In the genomic region with DNA sequence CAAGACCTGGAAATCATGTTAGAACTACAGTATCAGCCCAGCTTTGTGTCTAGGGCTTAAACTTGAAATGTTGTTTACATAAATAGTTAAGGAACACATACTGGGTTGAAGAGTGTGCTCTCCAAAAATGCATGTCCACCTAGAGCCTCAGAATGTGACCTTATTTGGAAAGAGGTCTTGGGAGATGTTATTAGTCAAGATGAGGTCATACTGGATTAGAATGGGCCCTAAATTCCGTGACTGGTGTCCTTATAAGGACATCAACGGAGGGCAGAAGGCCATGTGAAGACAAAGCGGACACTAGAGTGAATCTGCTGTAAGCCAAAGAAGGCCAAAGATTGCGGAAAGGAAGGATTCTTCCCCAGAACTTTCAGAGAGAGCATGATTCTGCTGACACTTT, we compare ENCODE assay signal across 1 cellular context.
TF ChIP-seq lines count a peak whose summit lies in the region.

No MANE protein-coding gene starts in this region.

TF ChIP-seq in H1, 55 proteins besides CTCF, POLR2A, EP300 and RAD21:
- TF ChIP-seq, protein P1, sequence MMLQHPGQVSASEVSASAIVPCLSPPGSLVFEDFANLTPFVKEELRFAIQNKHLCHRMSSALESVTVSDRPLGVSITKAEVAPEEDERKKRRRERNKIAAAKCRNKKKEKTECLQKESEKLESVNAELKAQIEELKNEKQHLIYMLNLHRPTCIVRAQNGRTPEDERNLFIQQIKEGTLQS (IDR thresholded peaks at IDR 0.05; ENCODE audit: insufficient read depth, low read depth, low read length), result no peak
- TF ChIP-seq BRCA1 (IDR thresholded peaks at IDR 0.05; ENCODE audit: low read depth, low read length) (no peak), RFX5 (IDR thresholded peaks at IDR 0.05; ENCODE audit: borderline replicate concordance, low read depth, low read length) (no peak), SRF (IDR thresholded peaks at IDR 0.05; ENCODE audit: low read depth, low read length) (peak; percentile 79)
- TF ChIP-seq, protein P2, sequence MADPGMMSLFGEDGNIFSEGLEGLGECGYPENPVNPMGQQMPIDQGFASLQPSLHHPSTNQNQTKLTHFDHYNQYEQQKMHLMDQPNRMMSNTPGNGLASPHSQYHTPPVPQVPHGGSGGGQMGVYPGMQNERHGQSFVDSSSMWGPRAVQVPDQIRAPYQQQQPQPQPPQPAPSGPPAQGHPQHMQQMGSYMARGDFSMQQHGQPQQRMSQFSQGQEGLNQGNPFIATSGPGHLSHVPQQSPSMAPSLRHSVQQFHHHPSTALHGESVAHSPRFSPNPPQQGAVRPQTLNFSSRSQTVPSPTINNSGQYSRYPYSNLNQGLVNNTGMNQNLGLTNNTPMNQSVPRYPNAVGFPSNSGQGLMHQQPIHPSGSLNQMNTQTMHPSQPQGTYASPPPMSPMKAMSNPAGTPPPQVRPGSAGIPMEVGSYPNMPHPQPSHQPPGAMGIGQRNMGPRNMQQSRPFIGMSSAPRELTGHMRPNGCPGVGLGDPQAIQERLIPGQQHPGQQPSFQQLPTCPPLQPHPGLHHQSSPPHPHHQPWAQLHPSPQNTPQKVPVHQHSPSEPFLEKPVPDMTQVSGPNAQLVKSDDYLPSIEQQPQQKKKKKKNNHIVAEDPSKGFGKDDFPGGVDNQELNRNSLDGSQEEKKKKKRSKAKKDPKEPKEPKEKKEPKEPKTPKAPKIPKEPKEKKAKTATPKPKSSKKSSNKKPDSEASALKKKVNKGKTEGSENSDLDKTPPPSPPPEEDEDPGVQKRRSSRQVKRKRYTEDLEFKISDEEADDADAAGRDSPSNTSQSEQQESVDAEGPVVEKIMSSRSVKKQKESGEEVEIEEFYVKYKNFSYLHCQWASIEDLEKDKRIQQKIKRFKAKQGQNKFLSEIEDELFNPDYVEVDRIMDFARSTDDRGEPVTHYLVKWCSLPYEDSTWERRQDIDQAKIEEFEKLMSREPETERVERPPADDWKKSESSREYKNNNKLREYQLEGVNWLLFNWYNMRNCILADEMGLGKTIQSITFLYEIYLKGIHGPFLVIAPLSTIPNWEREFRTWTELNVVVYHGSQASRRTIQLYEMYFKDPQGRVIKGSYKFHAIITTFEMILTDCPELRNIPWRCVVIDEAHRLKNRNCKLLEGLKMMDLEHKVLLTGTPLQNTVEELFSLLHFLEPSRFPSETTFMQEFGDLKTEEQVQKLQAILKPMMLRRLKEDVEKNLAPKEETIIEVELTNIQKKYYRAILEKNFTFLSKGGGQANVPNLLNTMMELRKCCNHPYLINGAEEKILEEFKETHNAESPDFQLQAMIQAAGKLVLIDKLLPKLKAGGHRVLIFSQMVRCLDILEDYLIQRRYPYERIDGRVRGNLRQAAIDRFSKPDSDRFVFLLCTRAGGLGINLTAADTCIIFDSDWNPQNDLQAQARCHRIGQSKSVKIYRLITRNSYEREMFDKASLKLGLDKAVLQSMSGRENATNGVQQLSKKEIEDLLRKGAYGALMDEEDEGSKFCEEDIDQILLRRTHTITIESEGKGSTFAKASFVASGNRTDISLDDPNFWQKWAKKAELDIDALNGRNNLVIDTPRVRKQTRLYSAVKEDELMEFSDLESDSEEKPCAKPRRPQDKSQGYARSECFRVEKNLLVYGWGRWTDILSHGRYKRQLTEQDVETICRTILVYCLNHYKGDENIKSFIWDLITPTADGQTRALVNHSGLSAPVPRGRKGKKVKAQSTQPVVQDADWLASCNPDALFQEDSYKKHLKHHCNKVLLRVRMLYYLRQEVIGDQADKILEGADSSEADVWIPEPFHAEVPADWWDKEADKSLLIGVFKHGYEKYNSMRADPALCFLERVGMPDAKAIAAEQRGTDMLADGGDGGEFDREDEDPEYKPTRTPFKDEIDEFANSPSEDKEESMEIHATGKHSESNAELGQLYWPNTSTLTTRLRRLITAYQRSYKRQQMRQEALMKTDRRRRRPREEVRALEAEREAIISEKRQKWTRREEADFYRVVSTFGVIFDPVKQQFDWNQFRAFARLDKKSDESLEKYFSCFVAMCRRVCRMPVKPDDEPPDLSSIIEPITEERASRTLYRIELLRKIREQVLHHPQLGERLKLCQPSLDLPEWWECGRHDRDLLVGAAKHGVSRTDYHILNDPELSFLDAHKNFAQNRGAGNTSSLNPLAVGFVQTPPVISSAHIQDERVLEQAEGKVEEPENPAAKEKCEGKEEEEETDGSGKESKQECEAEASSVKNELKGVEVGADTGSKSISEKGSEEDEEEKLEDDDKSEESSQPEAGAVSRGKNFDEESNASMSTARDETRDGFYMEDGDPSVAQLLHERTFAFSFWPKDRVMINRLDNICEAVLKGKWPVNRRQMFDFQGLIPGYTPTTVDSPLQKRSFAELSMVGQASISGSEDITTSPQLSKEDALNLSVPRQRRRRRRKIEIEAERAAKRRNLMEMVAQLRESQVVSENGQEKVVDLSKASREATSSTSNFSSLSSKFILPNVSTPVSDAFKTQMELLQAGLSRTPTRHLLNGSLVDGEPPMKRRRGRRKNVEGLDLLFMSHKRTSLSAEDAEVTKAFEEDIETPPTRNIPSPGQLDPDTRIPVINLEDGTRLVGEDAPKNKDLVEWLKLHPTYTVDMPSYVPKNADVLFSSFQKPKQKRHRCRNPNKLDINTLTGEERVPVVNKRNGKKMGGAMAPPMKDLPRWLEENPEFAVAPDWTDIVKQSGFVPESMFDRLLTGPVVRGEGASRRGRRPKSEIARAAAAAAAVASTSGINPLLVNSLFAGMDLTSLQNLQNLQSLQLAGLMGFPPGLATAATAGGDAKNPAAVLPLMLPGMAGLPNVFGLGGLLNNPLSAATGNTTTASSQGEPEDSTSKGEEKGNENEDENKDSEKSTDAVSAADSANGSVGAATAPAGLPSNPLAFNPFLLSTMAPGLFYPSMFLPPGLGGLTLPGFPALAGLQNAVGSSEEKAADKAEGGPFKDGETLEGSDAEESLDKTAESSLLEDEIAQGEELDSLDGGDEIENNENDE (IDR thresholded peaks at IDR 0.05; ENCODE audit: insufficient replicate concordance, low read length), result no peak
